Comparison of ENCODE assay signal across 19 cellular contexts in the genomic region with DNA sequence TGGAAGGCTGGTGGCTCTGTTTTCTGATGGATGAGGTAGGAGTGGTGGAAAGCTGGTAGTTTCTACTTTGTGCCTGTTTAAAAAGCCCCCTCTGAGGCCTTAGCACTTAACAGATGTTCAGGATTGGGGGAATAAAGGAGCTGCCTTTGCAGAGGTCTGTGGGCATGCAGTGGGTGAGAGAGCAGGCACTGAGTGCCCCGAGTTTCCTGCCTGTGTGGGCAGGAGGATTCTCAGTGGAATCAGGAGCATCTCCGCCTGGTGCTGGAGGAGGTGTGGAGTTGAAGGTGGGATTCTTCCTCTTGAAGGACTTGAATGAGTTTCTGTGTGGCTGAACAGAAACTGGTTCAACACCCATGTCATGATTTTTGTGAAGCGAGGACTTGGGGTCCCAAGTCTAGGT.
"Had no signal": no experiment of that assay in that cellular context is flagged by ENCODE, and none has a peak within 500 bp of the region (broad histone marks: within the 10 kb centered on the region; RNA-seq: fewer than 3 reads in every experiment).

No MANE protein-coding gene starts in this region.

- H3K9me3 Mint-ChIP-seq: effector memory CD8-positive, alpha-beta T cell; naive thymus-derived CD8-positive, alpha-beta T cell; stimulated activated naive CD8-positive, alpha-beta T cell treated with anti-CD3 and anti-CD28 coated beads, Interleukin-15, Interleukin-2, amounts not matched to agents 100 ng/mL and 50 ng/mL, for 24 hours had no signal

- H3K27ac ChIP-seq: epithelial cell of prostate, skin epidermis, suprapubic skin, upper lobe of left lung had no signal

- DNase-seq: activated CD4-positive, alpha-beta T cell treated with anti-CD3 and anti-CD28 coated beads, Interleukin-2, amount 10 ng/mL, durations not matched to agents 24 days and 14 days; activated CD4-positive, CD25-positive, alpha-beta regulatory T cell; activated gamma-delta T cell treated with Interleukin-2 at 50 U/mL for 16 hours; amniotic stem cell; effector memory CD8-positive, alpha-beta T cell; foreskin melanocyte; left colon; naive thymus-derived CD8-positive, alpha-beta T cell; posterior cingulate gyrus; stimulated activated CD4-positive, alpha-beta T cell treated with anti-CD3 and anti-CD28 coated beads, Interleukin-4, amount 100 ng/mL, for 4 hours; stimulated activated CD8-positive, alpha-beta memory T cell treated with anti-CD3 and anti-CD28 coated beads, Interleukin-4, amount 100 ng/mL, for 48 hours; T-helper 17 cell; upper lobe of left lung had no signal

- H3K27me3 ChIP-seq: suprapubic skin, upper lobe of left lung had no signal

- H3K36me3 ChIP-seq: suprapubic skin, upper lobe of left lung had no signal

- ATAC-seq: effector memory CD8-positive, alpha-beta T cell; left colon; naive thymus-derived CD8-positive, alpha-beta T cell; T-helper 17 cell had no signal

- H3K27ac Mint-ChIP-seq: activated CD4-positive, alpha-beta T cell treated with anti-CD3 and anti-CD28 coated beads, Interleukin-2, amount 10 ng/mL, durations not matched to agents 24 days and 14 days; effector memory CD8-positive, alpha-beta T cell; stimulated activated naive CD8-positive, alpha-beta T cell treated with anti-CD3 and anti-CD28 coated beads, Interleukin-15, Interleukin-2, amounts not matched to agents 100 ng/mL and 50 ng/mL, for 24 hours; T-helper 17 cell had no signal

- H3K4me3 ChIP-seq: skin epidermis, suprapubic skin, upper lobe of left lung had no signal

- H3K9me3 ChIP-seq: suprapubic skin, upper lobe of left lung had no signal

- H3K27me3 Mint-ChIP-seq: activated CD4-positive, alpha-beta T cell treated with anti-CD3 and anti-CD28 coated beads, Interleukin-2, amount 10 ng/mL, durations not matched to agents 24 days and 14 days; activated naive CD8-positive, alpha-beta T cell; brain; naive thymus-derived CD8-positive, alpha-beta T cell; stimulated activated naive CD8-positive, alpha-beta T cell treated with anti-CD3 and anti-CD28 coated beads, Interleukin-15, Interleukin-2, amounts not matched to agents 100 ng/mL and 50 ng/mL, for 24 hours had no signal

- H3K4me3 Mint-ChIP-seq: activated CD4-positive, alpha-beta T cell treated with anti-CD3 and anti-CD28 coated beads, Interleukin-2, amount 10 ng/mL, durations not matched to agents 24 days and 14 days; activated naive CD8-positive, alpha-beta T cell; brain; effector memory CD8-positive, alpha-beta T cell; stimulated activated naive CD8-positive, alpha-beta T cell treated with anti-CD3 and anti-CD28 coated beads, Interleukin-15, Interleukin-2, amounts not matched to agents 100 ng/mL and 50 ng/mL, for 24 hours; T-helper 17 cell had no signal
